In the genomic region with DNA sequence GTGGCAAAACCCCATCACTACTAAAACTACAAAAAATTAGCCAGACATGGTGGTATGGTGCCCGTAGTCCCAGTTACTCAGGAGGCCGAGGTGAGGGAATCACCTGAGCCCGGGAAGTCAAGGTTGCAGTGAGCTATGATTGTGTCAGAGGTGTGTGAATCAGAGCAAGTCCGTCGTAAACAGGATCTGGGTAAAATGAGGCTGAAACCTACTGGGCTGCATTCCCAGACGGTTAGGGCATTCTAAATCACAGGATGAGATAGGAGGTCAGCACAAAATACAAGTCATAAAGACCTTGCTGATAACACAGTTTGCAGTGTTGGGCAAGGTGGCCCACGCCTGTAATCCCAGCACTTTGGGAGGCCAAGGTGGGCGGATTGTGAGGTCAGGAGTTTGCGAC, we compare ENCODE assay signal across 24 cellular contexts. TPM values are rescaled to one million over a fixed set of nuclear protein-coding genes. Genes with fewer than 3 reads are reported as not detected.
DNase-seq lines count a peak whose midpoint lies in the region; ATAC-seq, FAIRE-seq and TF ChIP-seq lines count a peak whose summit lies in the region.
"Had no signal": no experiment of that assay in that cellular context is flagged by ENCODE, and none has a peak within 500 bp of the region (broad histone marks: within the 10 kb centered on the region; RNA-seq: fewer than 3 reads in every experiment).

No MANE protein-coding gene starts in this region.

- no peak for FAIRE-seq in bronchial epithelial cell (lab: Jason Lieb, UNC)
- FAIRE-seq: colon, GM12878 had no signal

- no peak for TF ChIP-seq POLR2A in stomach (IDR thresholded peaks at IDR 0.05)

- no peak for TF ChIP-seq EP300 in stomach (IDR thresholded peaks at IDR 0.05)

- H3K36me3 ChIP-seq in bronchial epithelial cell (ENCODE audit: control insufficient read depth, insufficient read depth, low read length) (no peaks in the 10 kb centered on the region), stomach (no peaks in the 10 kb centered on the region)
- H3K36me3 ChIP-seq: left lung, thyroid gland had no signal

- H3K4me1 ChIP-seq in stomach = peaks cover 33 to 37% (median 35%) of the 10 kb centered on the region in 4 donors

- intact Hi-C loops in left colon (cut with DNase I, micrococcal nuclease) (loop anchor here in 1 of 2 donors (10.0 kb wide), 1 partner anchor 227 kb away; the partner anchor contains the start of gene TSPAN17), stomach (cut with DNase I; ENCODE audit: low total_unique reads) (no loop called here)

- TF ChIP-seq CTCF in bronchial epithelial cell (IDR thresholded peaks at IDR 0.05; ENCODE audit: insufficient read depth, low read length, severe bottlenecking) = no peak
- TF ChIP-seq CTCF in stomach (IDR thresholded peaks at IDR 0.05) = no peak

- H3K4me3 ChIP-seq in bronchial epithelial cell (ENCODE audit: low read depth, low read length) = no peak overlapping the region
- no peak overlapping the region for H3K4me3 ChIP-seq in stomach
- H3K4me3 ChIP-seq: body of pancreas, GM12878, left lung, thyroid gland had no signal

- WGBS in stomach, 5 donors = 40 to 74% (median 57%) methylated on average over 9 of the region's 9 CpGs

- H3K27me3 ChIP-seq in bronchial epithelial cell (ENCODE audit: control insufficient read depth, insufficient read depth, low read length) (no peaks in the 10 kb centered on the region), stomach (no peaks in the 10 kb centered on the region)
- H3K27me3 ChIP-seq: body of pancreas, left lung, thyroid gland had no signal

- DNase-seq in NCI-H226 (peak; percentile 74), bronchial epithelial cell (ENCODE audit: low read depth) (peak; percentile 99), left colon (no peak), stomach (peak; percentile 41), DMS114 treated with DMSO at 0.1 percent for 48 hours (lab: John Stamatoyannopoulos, UW; ENCODE audit: unreplicated experiment) (no peak), dedifferentiated amniotic fluid mesenchymal stem cell (ENCODE audit: extremely low spot score) (no peak), NCI-H2081 (lab: John Stamatoyannopoulos, UW) (no peak), retina (no peak)
- DNase-seq: activated B cell treated with CpG ODN at 0.5 μM for 24 hours; activated CD4-positive, alpha-beta T cell treated with anti-CD3 and anti-CD28 coated beads, Interleukin-2, amount 50 U/mL, for 4 hours; activated CD8-positive, alpha-beta memory T cell treated with anti-CD3 and anti-CD28 coated beads, Interleukin-2, amount 50 U/mL, for 4 hours; activated naive CD8-positive, alpha-beta T cell treated with anti-CD3 and anti-CD28 coated beads, Interleukin-2, amount 10 ng/mL, durations not matched to agents 7 days and 5 days; body of pancreas; CD4-positive, alpha-beta memory T cell; left lung; NCI-H1417 treated with DMSO at 0.1 percent for 48 hours; NCI-H524; posterior cingulate gyrus; RPMI8226; stimulated activated CD4-positive, alpha-beta T cell treated with anti-CD3 and anti-CD28 coated beads, Interleukin-2, amount 100 ng/mL, for 24 hours; stimulated activated naive B cell treated with anti-CD40 and anti-IgM and Interleukin-4, amounts not matched to agents 10 μg/mL and 1 μg/mL and 100 μg/mL, for 72 hours; thyroid gland had no signal

- H3K9me3 ChIP-seq in stomach = no peaks in the 10 kb centered on the region
- H3K9me3 ChIP-seq: body of pancreas, left lung, thyroid gland had no signal

- H3K27ac ChIP-seq in stomach = no peak overlapping the region
- H3K27ac ChIP-seq: body of pancreas, left lung, thyroid gland had no signal

- peak; percentile 16 for ATAC-seq in left colon
- ATAC-seq: body of pancreas; GM12878; left lung; stimulated activated naive B cell treated with anti-CD40 and anti-IgM and Interleukin-4, amounts not matched to agents 10 μg/mL and 1 μg/mL and 100 μg/mL, for 72 hours had no signal

RNA-seq across cellular contexts. Expression of gene CLTB, which starts 1.9 kb away (rescaled TPM):
- total RNA-seq in bronchial epithelial cell (241 and 381 TPM in 2 replicates), left colon (100 to 1,000 TPM; 279 to 282 TPM), stomach (100 to 1,000 TPM in 4 of 5 donors, 10 to 100 TPM in 1; 81.9 to 427 (median 179) TPM)
- polyA plus RNA-seq in stomach = 100 to 1,000 TPM; 171 to 280 (median 274) TPM

RNA-seq across cellular contexts. Expression of gene HIGD2A, which starts 29.7 kb away (rescaled TPM):
- 20.8 and 22.7 TPM in 2 replicates for total RNA-seq in bronchial epithelial cell
- 100 to 1,000 TPM; 194 to 226 TPM for total RNA-seq in left colon
- 100 to 1,000 TPM in 4 of 5 donors, 10 to 100 TPM in 1; 47.2 to 233 (median 181) TPM for total RNA-seq in stomach
- polyA plus RNA-seq in stomach = 100 to 1,000 TPM; 207 to 248 (median 243) TPM

RNA-seq across cellular contexts. Expression of gene NOP16, which starts 29.9 kb away (rescaled TPM):
- total RNA-seq in bronchial epithelial cell = 29.3 and 36.1 TPM in 2 replicates
- 10 to 100 TPM; 15.9 to 24.9 TPM for total RNA-seq in left colon
- total RNA-seq in stomach = 10 to 100 TPM in 2 of 5 donors, 1 to 10 TPM in 2, not detected in 1; 4.3 to 55.8 (median 9.2) TPM
- polyA plus RNA-seq in stomach = 10 to 100 TPM; 30.9 to 55.5 (median 38.0) TPM

RNA-seq across cellular contexts. Expression of gene FAF2, which starts 29.9 kb away (rescaled TPM):
- 34.8 and 46.9 TPM in 2 replicates for total RNA-seq in bronchial epithelial cell
- 10 to 100 TPM; 32.6 to 39.1 TPM for total RNA-seq in left colon
- total RNA-seq in stomach = 10 to 100 TPM; 20.6 to 57.2 (median 39.3) TPM
- 10 to 100 TPM in 1 of 3 donors, 1 to 10 TPM in 2; 5.7 to 11.9 (median 9.8) TPM for polyA plus RNA-seq in stomach

RNA-seq across cellular contexts. Expression of gene ARL10, which starts 53.0 kb away (rescaled TPM):
- 4.2 and 5.2 TPM in 2 replicates for total RNA-seq in bronchial epithelial cell
- 1 to 10 TPM; 1.0 to 1.8 TPM for total RNA-seq in left colon
- 1 to 10 TPM; 1.2 to 9.9 (median 3.0) TPM for total RNA-seq in stomach
- polyA plus RNA-seq in stomach = 1 to 10 TPM in 2 of 3 donors, under 1 TPM in 1; 0.31 to 3.5 (median 1.4) TPM

Comparison
In these comparisons a context has a peak if more than half of its experiments do, and no peak if none do; other contexts are left out.
1. DNase-seq: peak in NCI-H226 (single experiment), bronchial epithelial cell (single experiment) and stomach (single experiment); none in left colon (0 of 2), DMS114 treated with DMSO at 0.1 percent for 48 hours (single experiment), dedifferentiated amniotic fluid mesenchymal stem cell (single experiment), NCI-H2081 (0 of 2) and retina (single experiment).